Comparison of ENCODE assay signal across 18 cellular contexts in the genomic region with DNA sequence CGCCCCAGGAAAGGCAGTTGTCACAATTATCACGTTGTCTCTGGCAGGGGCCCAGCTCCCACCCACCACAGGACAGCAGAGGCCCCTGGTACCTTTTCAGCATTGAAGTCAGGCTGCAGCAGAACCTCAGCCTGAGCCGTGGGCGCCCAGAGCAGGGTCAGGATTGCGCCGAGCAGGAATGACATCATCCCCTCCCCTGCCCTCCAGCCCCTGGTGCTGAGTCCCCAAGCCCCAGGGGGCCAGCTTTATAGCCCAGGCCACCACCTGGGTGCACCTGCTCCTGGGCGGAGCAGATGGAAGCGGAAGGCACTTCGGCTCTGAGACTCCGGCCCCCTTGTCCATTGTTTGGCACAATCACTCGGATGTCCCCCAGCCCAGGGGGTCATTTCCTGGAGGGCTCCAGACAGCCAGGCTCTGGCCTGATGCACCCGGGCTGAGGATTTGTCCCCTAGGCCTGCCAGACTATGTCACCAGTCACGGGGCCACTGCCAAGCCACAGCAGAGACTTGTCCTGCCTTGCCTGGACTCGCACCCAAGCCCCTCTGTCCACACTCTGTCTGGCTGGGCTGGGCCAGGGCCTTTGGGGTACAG. TPM values are rescaled to one million over a fixed set of nuclear protein-coding genes. Genes with fewer than 3 reads are reported as not detected.
A peak's percentile ranks its signal among the peaks of the same experiment; 100 is the strongest.
DNase-seq lines count a peak whose midpoint lies in the region; ATAC-seq and TF ChIP-seq lines count a peak whose summit lies in the region.
"Had no signal": no experiment of that assay in that cellular context is flagged by ENCODE, and none has a peak within 500 bp of the region (broad histone marks: within the 10 kb centered on the region; RNA-seq: fewer than 3 reads in every experiment).

LCN15 (minus strand) TSS at position 218 of the 591 bp plus-strand sequence; CDS start at position 188, 30 bp downstream.

- CTCF ChIA-PET in WTC11 (lab: Charles Lee), result interaction anchor here (0.5 to 3.7 kb wide), 2 partner anchors 36 to 459 kb away, joined by 5 to 23 read pairs; no protein-coding TSS in a partner anchor

- DNase-seq in GM13977 (ENCODE audit: low spot score), result peak; percentile 6
- DNase-seq in WTC11 (ENCODE audit: low spot score), result peak; percentile 14
- DNase-seq in memory B cell (ENCODE audit: low spot score in 2 of 2), result no peak
- DNase-seq in Peyer's patch, result no peak
- DNase-seq in effector memory CD4-positive, alpha-beta T cell, result no peak
- no peak for DNase-seq in substantia nigra (lab: John Stamatoyannopoulos, UW)
- DNase-seq: CD8-positive, alpha-beta T cell; cerebellar nuclear complex; NCI-H524 treated with DMSO at 0.1 percent for 48 hours; SHP77 treated with DMSO at 0.1 percent for 48 hours had no signal

- H3K4me1 ChIP-seq in KMS-11 (ENCODE audit: low read depth, poor library complexity, severe bottlenecking) (peaks cover 58% of the 10 kb centered on the region), Peyer's patch (peaks cover 0 to 3% (median 0%) of the 10 kb centered on the region in 4 donors)
- H3K4me1 ChIP-seq in effector memory CD4-positive, alpha-beta T cell (ENCODE audit: control insufficient read depth, insufficient read depth, low read length, poor library complexity, severe bottlenecking), result peaks cover 4% of the 10 kb centered on the region

- no peak within 1 kb of the TSS for H3K9ac ChIP-seq in KMS-11

- H3K27ac Mint-ChIP-seq in WTC11 (peak within 1 kb of the TSS; percentile 80; the same call in 1 of the 2 replicates), memory B cell (peak within 1 kb of the TSS; percentile 93)
- H3K27ac Mint-ChIP-seq: activated naive CD4-positive, alpha-beta T cell treated with anti-CD3 and anti-CD28 coated beads, Interleukin-2, amount 50 U/mL, for 72 hours; CD8-positive, alpha-beta T cell; progenitor cell of endocrine pancreas had no signal

- H3K27me3 Mint-ChIP-seq in WTC11 (ENCODE audit: low read depth) (peaks cover 14% of the 10 kb centered on the region), memory B cell (no peaks in the 10 kb centered on the region)

- in situ Hi-C loops in GM13977 (cut with MboI; ENCODE audit: low pct_unique_long_range_greater_than_20kb, low sequenced_read_pairs, unreplicated experiment), result no loop called here

- TF ChIP-seq CTCF in GM13977 (IDR thresholded peaks at IDR 0.05; ENCODE audit: extremely low read depth, insufficient read depth, missing control alignments) (no peak), KMS-11 (conservative IDR thresholded peaks at IDR 0.05; ENCODE audit: low read depth, low read length) (no peak), WTC11 (IDR thresholded peaks at IDR 0.05) (no peak), Peyer's patch (IDR thresholded peaks at IDR 0.05) (no peak)

- H3K27me3 ChIP-seq in KMS-11 (ENCODE audit: insufficient read depth, low read depth), result peaks cover 26% of the 10 kb centered on the region
- H3K27me3 ChIP-seq in Peyer's patch, result no peaks in the 10 kb centered on the region
- H3K27me3 ChIP-seq in effector memory CD4-positive, alpha-beta T cell (replicated peaks; ENCODE audit: control insufficient read depth, insufficient read depth, low read length, poor library complexity, severe bottlenecking), result no peaks in the 10 kb centered on the region

- H3K4me3 ChIP-seq in KMS-11 (IDR thresholded peaks at IDR 0.05; ENCODE audit: insufficient read depth, low read depth, low read length) (no peak within 1 kb of the TSS), Peyer's patch (no peak within 1 kb of the TSS)
- no peak within 1 kb of the TSS for H3K4me3 ChIP-seq in effector memory CD4-positive, alpha-beta T cell (ENCODE audit: insufficient read depth, low read depth, low read length, poor library complexity, severe bottlenecking)
- H3K4me3 ChIP-seq: tibial nerve had no signal

- TF ChIP-seq POLR2A in Peyer's patch (IDR thresholded peaks at IDR 0.05), result no peak

- H3K79me2 ChIP-seq in KMS-11 (ENCODE audit: insufficient read depth, low read depth), result no peaks in the 10 kb centered on the region

- H3K36me3 ChIP-seq in KMS-11 (ENCODE audit: insufficient read depth) (no peaks in the 10 kb centered on the region), Peyer's patch (no peaks in the 10 kb centered on the region)
- no peaks in the 10 kb centered on the region for H3K36me3 ChIP-seq in effector memory CD4-positive, alpha-beta T cell (ENCODE audit: control insufficient read depth, insufficient read depth, low read length)
- H3K36me3 ChIP-seq: tibial nerve had no signal

- no peak within 1 kb of the TSS for H2AFZ ChIP-seq in KMS-11 (ENCODE audit: low read depth)

- H3K4me2 ChIP-seq in KMS-11, result peak within 1 kb of the TSS; percentile 73

- H4K20me1 ChIP-seq in KMS-11 (ENCODE audit: insufficient read depth), result no peaks in the 10 kb centered on the region

- H3K9me3 ChIP-seq in Peyer's patch, result no peaks in the 10 kb centered on the region
- H3K9me3 ChIP-seq in effector memory CD4-positive, alpha-beta T cell (ENCODE audit: control insufficient read depth, low read length), result no peaks in the 10 kb centered on the region
- H3K9me3 ChIP-seq: tibial nerve had no signal

- no peaks in the 10 kb centered on the region; the same call in 1 of the 2 replicates for H3K36me3 Mint-ChIP-seq in WTC11
- no peaks in the 10 kb centered on the region for H3K36me3 Mint-ChIP-seq in memory B cell
- H3K36me3 Mint-ChIP-seq: activated naive CD4-positive, alpha-beta T cell treated with anti-CD3 and anti-CD28 coated beads, Interleukin-2, amount 50 U/mL, for 72 hours; CD8-positive, alpha-beta T cell had no signal

- H3K4me1 Mint-ChIP-seq in WTC11 (peaks cover 11% of the 10 kb centered on the region), memory B cell (peaks cover 30% of the 10 kb centered on the region)

- ATAC-seq in WTC11, result no peak
- ATAC-seq in memory B cell (ENCODE audit: low read depth), result no peak
- no peak for ATAC-seq in HG02678 (IDR thresholded peaks at IDR 0.05; ENCODE audit: unreplicated experiment)
- ATAC-seq: activated naive CD4-positive, alpha-beta T cell treated with anti-CD3 and anti-CD28 coated beads, Interleukin-2, amount 50 U/mL, for 72 hours; CD8-positive, alpha-beta T cell had no signal

- H3K27ac ChIP-seq in KMS-11 (no peak within 1 kb of the TSS), Peyer's patch (no peak within 1 kb of the TSS), substantia nigra (ENCODE audit: low read depth, low read length, poor library complexity, severe bottlenecking) (no peak within 1 kb of the TSS)
- no peak within 1 kb of the TSS for H3K27ac ChIP-seq in effector memory CD4-positive, alpha-beta T cell (ENCODE audit: insufficient read depth, low read length, poor library complexity, severe bottlenecking)
- H3K27ac ChIP-seq: tibial nerve had no signal

- H3K4me3 Mint-ChIP-seq in WTC11 (peak within 1 kb of the TSS; percentile 67), memory B cell (no peak within 1 kb of the TSS)
- H3K4me3 Mint-ChIP-seq: CD8-positive, alpha-beta T cell had no signal

- POLR2A ChIA-PET in WTC11 (lab: Charles Lee), result interaction anchor here (0.6 kb wide), 1 partner anchor 653 kb away, joined by 4 read pairs; no protein-coding TSS in a partner anchor

- H3K9me3 Mint-ChIP-seq in WTC11 (peaks cover 7% of the 10 kb centered on the region), memory B cell (no peaks in the 10 kb centered on the region)
- H3K9me3 Mint-ChIP-seq: activated naive CD4-positive, alpha-beta T cell treated with anti-CD3 and anti-CD28 coated beads, Interleukin-2, amount 50 U/mL, for 72 hours; CD8-positive, alpha-beta T cell had no signal

TF ChIP-seq in WTC11, 78 proteins besides CTCF, POLR2A, EP300 and RAD21 (continues in another document):
- TF ChIP-seq HMGA2 (CRISPR knock-in tag; IDR thresholded peaks at IDR 0.05) (no peak), NFYB (CRISPR knock-in tag; conservative IDR thresholded peaks at IDR 0.05; ENCODE audit: low read depth) (no peak), NFATC4 (CRISPR knock-in tag; IDR thresholded peaks at IDR 0.05) (no peak), CBFB (CRISPR knock-in tag; IDR thresholded peaks at IDR 0.05; ENCODE audit: low read depth) (no peak), ZNF671 (CRISPR knock-in tag; IDR thresholded peaks at IDR 0.05) (no peak), GRHL2 (CRISPR knock-in tag; IDR thresholded peaks at IDR 0.05; ENCODE audit: insufficient replicate concordance, severe bottlenecking) (no peak), ZSCAN18 (CRISPR knock-in tag; IDR thresholded peaks at IDR 0.05) (no peak), ETV6 (CRISPR knock-in tag; IDR thresholded peaks at IDR 0.05) (no peak)
- TF ChIP-seq, protein P1, sequence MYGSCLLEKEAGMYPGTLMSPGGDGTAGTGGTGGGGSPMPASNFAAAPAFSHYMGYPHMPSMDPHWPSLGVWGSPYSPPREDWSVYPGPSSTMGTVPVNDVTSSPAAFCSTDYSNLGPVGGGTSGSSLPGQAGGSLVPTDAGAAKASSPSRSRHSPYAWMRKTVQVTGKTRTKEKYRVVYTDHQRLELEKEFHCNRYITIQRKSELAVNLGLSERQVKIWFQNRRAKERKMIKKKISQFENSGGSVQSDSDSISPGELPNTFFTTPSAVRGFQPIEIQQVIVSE (CRISPR knock-in tag; IDR thresholded peaks at IDR 0.05; ENCODE audit: borderline replicate concordance), result no peak

RNA-seq across cellular contexts. Expression of gene LCN15, which starts in this region (rescaled TPM):
- total RNA-seq in WTC11 (2021), result 0.52 to 1.0 TPM (median 0.96 TPM) in 3 replicates
- 1 to 10 TPM in 2 of 4 donors, not detected in 2; 1.5 to 9.3 TPM for total RNA-seq in Peyer's patch
- total RNA-seq: activated CD8-positive, alpha-beta memory T cell treated with anti-CD3 and anti-CD28 coated beads for 36 hours; activated naive CD4-positive, alpha-beta T cell treated with anti-CD3 and anti-CD28 coated beads, Interleukin-2, amount 50 U/mL, for 72 hours; CD8-positive, alpha-beta T cell; esophagus mucosa; LHCN-M2; progenitor cell of endocrine pancreas; tibial nerve had no signal

Comparison
In these comparisons a context has a peak if more than half of its experiments do, and no peak if none do; other contexts are left out.
1. DNase-seq: peak in GM13977 (single experiment) and WTC11 (single experiment); none in memory B cell (0 of 2), Peyer's patch (0 of 3), effector memory CD4-positive, alpha-beta T cell (0 of 3) and substantia nigra (0 of 49).